In genomic region chr10:1744524-1744923, GRCh38 we compare ENCODE assay signal across 3 cellular contexts.
"Had no signal": no experiment of that assay in that cellular context is flagged by ENCODE, and none has a peak within 500 bp of the region (broad histone marks: within the 10 kb centered on the region; RNA-seq: fewer than 3 reads in every experiment).

No MANE protein-coding gene starts in this region.

- DNase-seq: GDM1, GF-D8 had no signal

- ATAC-seq: GM12878 had no signal

- H3K4me3 ChIP-seq: GM12878 had no signal
